Comparison of ENCODE assay signal across 1 cellular context in the genomic region with DNA sequence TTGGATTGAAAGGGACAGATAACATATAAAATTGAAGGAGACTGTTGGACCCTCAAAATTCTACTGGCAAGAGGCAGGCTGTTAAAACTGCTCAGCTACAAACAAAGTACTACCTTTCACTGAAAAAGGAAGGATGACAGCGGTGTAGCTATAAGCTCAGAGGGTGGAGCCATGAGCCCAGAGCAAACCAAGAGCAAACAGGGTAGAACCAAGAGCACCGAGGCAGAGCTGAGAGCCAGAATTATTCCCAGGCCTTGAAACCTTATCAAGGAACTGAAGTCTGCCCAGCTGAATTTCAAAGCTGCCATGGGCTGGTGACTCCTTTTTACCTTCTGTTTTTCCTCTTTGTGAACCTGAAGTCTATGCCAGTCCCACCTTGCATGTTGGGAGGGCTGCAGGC.
TF ChIP-seq lines count a peak whose summit lies in the region.

No MANE protein-coding gene starts in this region.

TF ChIP-seq in IMR-90, 13 proteins besides CTCF, POLR2A, EP300 and RAD21 (continued from another document):
- TF ChIP-seq, protein P1, sequence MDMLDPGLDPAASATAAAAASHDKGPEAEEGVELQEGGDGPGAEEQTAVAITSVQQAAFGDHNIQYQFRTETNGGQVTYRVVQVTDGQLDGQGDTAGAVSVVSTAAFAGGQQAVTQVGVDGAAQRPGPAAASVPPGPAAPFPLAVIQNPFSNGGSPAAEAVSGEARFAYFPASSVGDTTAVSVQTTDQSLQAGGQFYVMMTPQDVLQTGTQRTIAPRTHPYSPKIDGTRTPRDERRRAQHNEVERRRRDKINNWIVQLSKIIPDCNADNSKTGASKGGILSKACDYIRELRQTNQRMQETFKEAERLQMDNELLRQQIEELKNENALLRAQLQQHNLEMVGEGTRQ (IDR thresholded peaks at IDR 0.05; ENCODE audit: low read depth, low read length) = no peak
- no peak for TF ChIP-seq RFX5 (IDR thresholded peaks at IDR 0.05; ENCODE audit: low read depth, low read length)
- no peak for TF ChIP-seq FOS (IDR thresholded peaks at IDR 0.05; ENCODE audit: low read depth, low read length)
- TF ChIP-seq NFE2L2 (IDR thresholded peaks at IDR 0.05; ENCODE audit: low read depth, low read length) = no peak
